In the genomic region with DNA sequence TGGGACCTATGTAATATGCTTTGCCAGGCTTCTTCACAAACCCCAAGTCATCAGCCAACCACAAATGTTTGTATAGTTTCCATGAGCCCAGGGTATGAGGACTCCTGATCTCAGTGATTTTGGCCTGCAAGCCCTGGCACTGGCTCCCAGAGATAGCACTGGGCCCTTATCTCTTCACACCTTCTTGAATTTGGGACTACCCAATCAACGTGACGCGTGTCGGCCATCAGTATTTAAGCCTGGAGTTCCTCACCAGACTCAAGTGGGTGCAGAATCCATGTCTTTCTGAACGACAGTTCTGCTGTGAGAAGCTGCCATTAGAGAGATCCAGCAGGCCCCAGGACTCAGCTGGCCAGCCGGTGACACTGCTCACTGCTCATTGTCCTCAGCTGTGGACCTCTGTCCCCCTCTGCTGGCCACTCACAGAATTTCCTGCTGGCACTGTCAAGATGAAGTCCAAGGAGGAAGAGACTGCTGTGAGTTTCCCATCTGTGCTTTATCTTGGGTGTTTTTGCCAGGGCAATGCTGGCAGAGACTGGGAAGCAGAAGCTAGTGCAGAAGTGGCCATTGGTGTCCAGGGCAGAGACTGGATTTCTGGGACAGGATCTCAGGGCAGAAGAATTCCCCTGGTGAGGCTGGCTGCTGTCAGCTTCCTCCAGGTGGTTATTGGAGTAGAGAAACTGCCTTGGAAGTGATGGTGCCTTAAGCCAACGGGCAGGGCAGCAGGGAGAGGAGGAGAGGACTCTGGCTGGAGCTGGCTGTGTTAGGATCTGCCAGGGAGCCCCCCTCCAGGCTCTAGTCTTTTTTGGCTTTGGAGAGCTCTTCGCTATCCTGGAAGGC, we compare ENCODE assay signal across 1 cellular context.
TF ChIP-seq lines count a peak whose summit lies in the region.

No MANE protein-coding gene starts in this region.

TF ChIP-seq in K562, 482 proteins besides CTCF, POLR2A, EP300 and RAD21 (continued from another document and continues in another):
- TF ChIP-seq EGR1 (conservative IDR thresholded peaks at IDR 0.05): no peak
- TF ChIP-seq, protein P1, sequence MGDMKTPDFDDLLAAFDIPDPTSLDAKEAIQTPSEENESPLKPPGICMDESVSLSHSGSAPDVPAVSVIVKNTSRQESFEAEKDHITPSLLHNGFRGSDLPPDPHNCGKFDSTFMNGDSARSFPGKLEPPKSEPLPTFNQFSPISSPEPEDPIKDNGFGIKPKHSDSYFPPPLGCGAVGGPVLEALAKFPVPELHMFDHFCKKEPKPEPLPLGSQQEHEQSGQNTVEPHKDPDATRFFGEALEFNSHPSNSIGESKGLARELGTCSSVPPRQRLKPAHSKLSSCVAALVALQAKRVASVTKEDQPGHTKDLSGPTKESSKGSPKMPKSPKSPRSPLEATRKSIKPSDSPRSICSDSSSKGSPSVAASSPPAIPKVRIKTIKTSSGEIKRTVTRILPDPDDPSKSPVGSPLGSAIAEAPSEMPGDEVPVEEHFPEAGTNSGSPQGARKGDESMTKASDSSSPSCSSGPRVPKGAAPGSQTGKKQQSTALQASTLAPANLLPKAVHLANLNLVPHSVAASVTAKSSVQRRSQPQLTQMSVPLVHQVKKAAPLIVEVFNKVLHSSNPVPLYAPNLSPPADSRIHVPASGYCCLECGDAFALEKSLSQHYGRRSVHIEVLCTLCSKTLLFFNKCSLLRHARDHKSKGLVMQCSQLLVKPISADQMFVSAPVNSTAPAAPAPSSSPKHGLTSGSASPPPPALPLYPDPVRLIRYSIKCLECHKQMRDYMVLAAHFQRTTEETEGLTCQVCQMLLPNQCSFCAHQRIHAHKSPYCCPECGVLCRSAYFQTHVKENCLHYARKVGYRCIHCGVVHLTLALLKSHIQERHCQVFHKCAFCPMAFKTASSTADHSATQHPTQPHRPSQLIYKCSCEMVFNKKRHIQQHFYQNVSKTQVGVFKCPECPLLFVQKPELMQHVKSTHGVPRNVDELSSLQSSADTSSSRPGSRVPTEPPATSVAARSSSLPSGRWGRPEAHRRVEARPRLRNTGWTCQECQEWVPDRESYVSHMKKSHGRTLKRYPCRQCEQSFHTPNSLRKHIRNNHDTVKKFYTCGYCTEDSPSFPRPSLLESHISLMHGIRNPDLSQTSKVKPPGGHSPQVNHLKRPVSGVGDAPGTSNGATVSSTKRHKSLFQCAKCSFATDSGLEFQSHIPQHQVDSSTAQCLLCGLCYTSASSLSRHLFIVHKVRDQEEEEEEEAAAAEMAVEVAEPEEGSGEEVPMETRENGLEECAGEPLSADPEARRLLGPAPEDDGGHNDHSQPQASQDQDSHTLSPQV (IDR thresholded peaks at IDR 0.05): no peak; the same call in 1 of the 2 replicates
- peak; percentile 94 for TF ChIP-seq KLF16 (IDR thresholded peaks at IDR 0.05)
- no peak for TF ChIP-seq COPS2 (conservative IDR thresholded peaks at IDR 0.05)
- TF ChIP-seq KAT7 (CRISPR knock-in tag; IDR thresholded peaks at IDR 0.05; ENCODE audit: borderline replicate concordance): peak; percentile 69; the same call in 1 of the 2 replicates
- no peak for TF ChIP-seq ZSCAN29 (IDR thresholded peaks at IDR 0.05)
- TF ChIP-seq NEUROD1 (IDR thresholded peaks at IDR 0.05; ENCODE audit: borderline replicate concordance, low read depth, low read length, partially characterized antibody): peak; percentile 68
- no peak for TF ChIP-seq SAP30 (IDR thresholded peaks at IDR 0.05; ENCODE audit: borderline replicate concordance, insufficient read depth, low read depth, low read length, poor library complexity, severe bottlenecking)
- TF ChIP-seq, protein P2, sequence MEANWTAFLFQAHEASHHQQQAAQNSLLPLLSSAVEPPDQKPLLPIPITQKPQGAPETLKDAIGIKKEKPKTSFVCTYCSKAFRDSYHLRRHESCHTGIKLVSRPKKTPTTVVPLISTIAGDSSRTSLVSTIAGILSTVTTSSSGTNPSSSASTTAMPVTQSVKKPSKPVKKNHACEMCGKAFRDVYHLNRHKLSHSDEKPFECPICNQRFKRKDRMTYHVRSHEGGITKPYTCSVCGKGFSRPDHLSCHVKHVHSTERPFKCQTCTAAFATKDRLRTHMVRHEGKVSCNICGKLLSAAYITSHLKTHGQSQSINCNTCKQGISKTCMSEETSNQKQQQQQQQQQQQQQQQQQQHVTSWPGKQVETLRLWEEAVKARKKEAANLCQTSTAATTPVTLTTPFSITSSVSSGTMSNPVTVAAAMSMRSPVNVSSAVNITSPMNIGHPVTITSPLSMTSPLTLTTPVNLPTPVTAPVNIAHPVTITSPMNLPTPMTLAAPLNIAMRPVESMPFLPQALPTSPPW (CRISPR knock-in tag; IDR thresholded peaks at IDR 0.05): peak; percentile 71
- TF ChIP-seq ZBTB1 (CRISPR knock-in tag; IDR thresholded peaks at IDR 0.05; ENCODE audit: borderline replicate concordance, low read depth): no peak
- TF ChIP-seq GTF2E2 (tag; IDR thresholded peaks at IDR 0.05): no peak
- TF ChIP-seq, protein P3, sequence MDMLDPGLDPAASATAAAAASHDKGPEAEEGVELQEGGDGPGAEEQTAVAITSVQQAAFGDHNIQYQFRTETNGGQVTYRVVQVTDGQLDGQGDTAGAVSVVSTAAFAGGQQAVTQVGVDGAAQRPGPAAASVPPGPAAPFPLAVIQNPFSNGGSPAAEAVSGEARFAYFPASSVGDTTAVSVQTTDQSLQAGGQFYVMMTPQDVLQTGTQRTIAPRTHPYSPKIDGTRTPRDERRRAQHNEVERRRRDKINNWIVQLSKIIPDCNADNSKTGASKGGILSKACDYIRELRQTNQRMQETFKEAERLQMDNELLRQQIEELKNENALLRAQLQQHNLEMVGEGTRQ (CRISPR knock-in tag; IDR thresholded peaks at IDR 0.05): no peak
- TF ChIP-seq ZNF324 (CRISPR knock-in tag; IDR thresholded peaks at IDR 0.05): no peak
- no peak for TF ChIP-seq ZNF778 (CRISPR knock-in tag; IDR thresholded peaks at IDR 0.05)
- no peak for TF ChIP-seq RBFOX2 (IDR thresholded peaks at IDR 0.05; ENCODE audit: low read depth, low read length)
- TF ChIP-seq ESRRA (IDR thresholded peaks at IDR 0.05; ENCODE audit: borderline replicate concordance, low read depth): no peak; the same call in 1 of the 2 replicates
- TF ChIP-seq XRCC5 (IDR thresholded peaks at IDR 0.05; ENCODE audit: low read depth, low read length): peak; percentile 86; the same call in 1 of the 2 replicates
- TF ChIP-seq, protein P4, sequence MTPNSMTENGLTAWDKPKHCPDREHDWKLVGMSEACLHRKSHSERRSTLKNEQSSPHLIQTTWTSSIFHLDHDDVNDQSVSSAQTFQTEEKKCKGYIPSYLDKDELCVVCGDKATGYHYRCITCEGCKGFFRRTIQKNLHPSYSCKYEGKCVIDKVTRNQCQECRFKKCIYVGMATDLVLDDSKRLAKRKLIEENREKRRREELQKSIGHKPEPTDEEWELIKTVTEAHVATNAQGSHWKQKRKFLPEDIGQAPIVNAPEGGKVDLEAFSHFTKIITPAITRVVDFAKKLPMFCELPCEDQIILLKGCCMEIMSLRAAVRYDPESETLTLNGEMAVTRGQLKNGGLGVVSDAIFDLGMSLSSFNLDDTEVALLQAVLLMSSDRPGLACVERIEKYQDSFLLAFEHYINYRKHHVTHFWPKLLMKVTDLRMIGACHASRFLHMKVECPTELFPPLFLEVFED (CRISPR knock-in tag; conservative IDR thresholded peaks at IDR 0.05): 0 out of 2 replicates have a peak, but pooled peaks have one; percentile 34
- TF ChIP-seq, protein P5, sequence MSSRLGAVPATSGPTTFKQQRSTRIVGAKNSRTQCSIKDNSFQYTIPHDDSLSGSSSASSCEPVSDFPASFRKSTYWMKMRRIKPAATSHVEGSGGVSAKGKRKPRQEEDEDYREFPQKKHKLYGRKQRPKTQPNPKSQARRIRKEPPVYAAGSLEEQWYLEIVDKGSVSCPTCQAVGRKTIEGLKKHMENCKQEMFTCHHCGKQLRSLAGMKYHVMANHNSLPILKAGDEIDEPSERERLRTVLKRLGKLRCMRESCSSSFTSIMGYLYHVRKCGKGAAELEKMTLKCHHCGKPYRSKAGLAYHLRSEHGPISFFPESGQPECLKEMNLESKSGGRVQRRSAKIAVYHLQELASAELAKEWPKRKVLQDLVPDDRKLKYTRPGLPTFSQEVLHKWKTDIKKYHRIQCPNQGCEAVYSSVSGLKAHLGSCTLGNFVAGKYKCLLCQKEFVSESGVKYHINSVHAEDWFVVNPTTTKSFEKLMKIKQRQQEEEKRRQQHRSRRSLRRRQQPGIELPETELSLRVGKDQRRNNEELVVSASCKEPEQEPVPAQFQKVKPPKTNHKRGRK (tag; IDR thresholded peaks at IDR 0.05): no peak
- 0 out of 2 replicates have a peak, but pooled peaks have one; percentile 30 for TF ChIP-seq ZNF584 (CRISPR knock-in tag; IDR thresholded peaks at IDR 0.05; ENCODE audit: low read depth)
- peak; percentile 74; the same call in 1 of the 2 replicates for TF ChIP-seq ZNF583 (CRISPR knock-in tag; IDR thresholded peaks at IDR 0.05)
- peak; percentile 88 for TF ChIP-seq SOX6 (IDR thresholded peaks at IDR 0.05)
- TF ChIP-seq RBM22 (IDR thresholded peaks at IDR 0.05; ENCODE audit: low read depth, low read length, poor library complexity, severe bottlenecking): no peak
- peak; percentile 55 for TF ChIP-seq ZFX (CRISPR knock-in tag; IDR thresholded peaks at IDR 0.05)
- no peak for TF ChIP-seq PCBP1 (IDR thresholded peaks at IDR 0.05; ENCODE audit: low read depth, low read length, poor library complexity, severe bottlenecking)
- TF ChIP-seq HIVEP1 (CRISPR knock-in tag; IDR thresholded peaks at IDR 0.05): 0 out of 2 replicates have a peak, but pooled peaks have one; percentile 15
- TF ChIP-seq, protein P6, sequence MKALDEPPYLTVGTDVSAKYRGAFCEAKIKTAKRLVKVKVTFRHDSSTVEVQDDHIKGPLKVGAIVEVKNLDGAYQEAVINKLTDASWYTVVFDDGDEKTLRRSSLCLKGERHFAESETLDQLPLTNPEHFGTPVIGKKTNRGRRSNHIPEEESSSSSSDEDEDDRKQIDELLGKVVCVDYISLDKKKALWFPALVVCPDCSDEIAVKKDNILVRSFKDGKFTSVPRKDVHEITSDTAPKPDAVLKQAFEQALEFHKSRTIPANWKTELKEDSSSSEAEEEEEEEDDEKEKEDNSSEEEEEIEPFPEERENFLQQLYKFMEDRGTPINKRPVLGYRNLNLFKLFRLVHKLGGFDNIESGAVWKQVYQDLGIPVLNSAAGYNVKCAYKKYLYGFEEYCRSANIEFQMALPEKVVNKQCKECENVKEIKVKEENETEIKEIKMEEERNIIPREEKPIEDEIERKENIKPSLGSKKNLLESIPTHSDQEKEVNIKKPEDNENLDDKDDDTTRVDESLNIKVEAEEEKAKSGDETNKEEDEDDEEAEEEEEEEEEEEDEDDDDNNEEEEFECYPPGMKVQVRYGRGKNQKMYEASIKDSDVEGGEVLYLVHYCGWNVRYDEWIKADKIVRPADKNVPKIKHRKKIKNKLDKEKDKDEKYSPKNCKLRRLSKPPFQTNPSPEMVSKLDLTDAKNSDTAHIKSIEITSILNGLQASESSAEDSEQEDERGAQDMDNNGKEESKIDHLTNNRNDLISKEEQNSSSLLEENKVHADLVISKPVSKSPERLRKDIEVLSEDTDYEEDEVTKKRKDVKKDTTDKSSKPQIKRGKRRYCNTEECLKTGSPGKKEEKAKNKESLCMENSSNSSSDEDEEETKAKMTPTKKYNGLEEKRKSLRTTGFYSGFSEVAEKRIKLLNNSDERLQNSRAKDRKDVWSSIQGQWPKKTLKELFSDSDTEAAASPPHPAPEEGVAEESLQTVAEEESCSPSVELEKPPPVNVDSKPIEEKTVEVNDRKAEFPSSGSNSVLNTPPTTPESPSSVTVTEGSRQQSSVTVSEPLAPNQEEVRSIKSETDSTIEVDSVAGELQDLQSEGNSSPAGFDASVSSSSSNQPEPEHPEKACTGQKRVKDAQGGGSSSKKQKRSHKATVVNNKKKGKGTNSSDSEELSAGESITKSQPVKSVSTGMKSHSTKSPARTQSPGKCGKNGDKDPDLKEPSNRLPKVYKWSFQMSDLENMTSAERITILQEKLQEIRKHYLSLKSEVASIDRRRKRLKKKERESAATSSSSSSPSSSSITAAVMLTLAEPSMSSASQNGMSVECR (CRISPR knock-in tag; IDR thresholded peaks at IDR 0.05): peak; percentile 54; the same call in 1 of the 2 replicates
- TF ChIP-seq ZNF707 (CRISPR knock-in tag; conservative IDR thresholded peaks at IDR 0.05): no peak
- TF ChIP-seq, protein P7, sequence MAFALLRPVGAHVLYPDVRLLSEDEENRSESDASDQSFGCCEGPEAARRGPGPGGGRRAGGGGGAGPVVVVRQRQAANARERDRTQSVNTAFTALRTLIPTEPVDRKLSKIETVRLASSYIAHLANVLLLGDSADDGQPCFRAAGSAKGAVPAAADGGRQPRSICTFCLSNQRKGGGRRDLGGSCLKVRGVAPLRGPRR (CRISPR knock-in tag; IDR thresholded peaks at IDR 0.05): no peak
- TF ChIP-seq ZC3H8 (IDR thresholded peaks at IDR 0.05): no peak
- no peak for TF ChIP-seq ZNF316 (IDR thresholded peaks at IDR 0.05)
- TF ChIP-seq WHSC1 (IDR thresholded peaks at IDR 0.05; ENCODE audit: low read length): no peak
- TF ChIP-seq FOXK1 (CRISPR knock-in tag; IDR thresholded peaks at IDR 0.05; ENCODE audit: borderline replicate concordance): 0 out of 2 replicates have a peak, but pooled peaks have one; percentile 16
- no peak for TF ChIP-seq TAF15 (IDR thresholded peaks at IDR 0.05; ENCODE audit: low read depth, low read length)
- no peak for TF ChIP-seq RBM39 (optimal IDR thresholded peaks at IDR 0.05; ENCODE audit: low read depth, low read length)
- TF ChIP-seq, protein P8, sequence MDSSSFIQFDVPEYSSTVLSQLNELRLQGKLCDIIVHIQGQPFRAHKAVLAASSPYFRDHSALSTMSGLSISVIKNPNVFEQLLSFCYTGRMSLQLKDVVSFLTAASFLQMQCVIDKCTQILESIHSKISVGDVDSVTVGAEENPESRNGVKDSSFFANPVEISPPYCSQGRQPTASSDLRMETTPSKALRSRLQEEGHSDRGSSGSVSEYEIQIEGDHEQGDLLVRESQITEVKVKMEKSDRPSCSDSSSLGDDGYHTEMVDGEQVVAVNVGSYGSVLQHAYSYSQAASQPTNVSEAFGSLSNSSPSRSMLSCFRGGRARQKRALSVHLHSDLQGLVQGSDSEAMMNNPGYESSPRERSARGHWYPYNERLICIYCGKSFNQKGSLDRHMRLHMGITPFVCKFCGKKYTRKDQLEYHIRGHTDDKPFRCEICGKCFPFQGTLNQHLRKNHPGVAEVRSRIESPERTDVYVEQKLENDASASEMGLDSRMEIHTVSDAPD (CRISPR knock-in tag; IDR thresholded peaks at IDR 0.05): no peak
- no peak for TF ChIP-seq ZNF695 (CRISPR knock-in tag; IDR thresholded peaks at IDR 0.05)
- TF ChIP-seq, protein P9, sequence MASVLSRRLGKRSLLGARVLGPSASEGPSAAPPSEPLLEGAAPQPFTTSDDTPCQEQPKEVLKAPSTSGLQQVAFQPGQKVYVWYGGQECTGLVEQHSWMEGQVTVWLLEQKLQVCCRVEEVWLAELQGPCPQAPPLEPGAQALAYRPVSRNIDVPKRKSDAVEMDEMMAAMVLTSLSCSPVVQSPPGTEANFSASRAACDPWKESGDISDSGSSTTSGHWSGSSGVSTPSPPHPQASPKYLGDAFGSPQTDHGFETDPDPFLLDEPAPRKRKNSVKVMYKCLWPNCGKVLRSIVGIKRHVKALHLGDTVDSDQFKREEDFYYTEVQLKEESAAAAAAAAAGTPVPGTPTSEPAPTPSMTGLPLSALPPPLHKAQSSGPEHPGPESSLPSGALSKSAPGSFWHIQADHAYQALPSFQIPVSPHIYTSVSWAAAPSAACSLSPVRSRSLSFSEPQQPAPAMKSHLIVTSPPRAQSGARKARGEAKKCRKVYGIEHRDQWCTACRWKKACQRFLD (CRISPR knock-in tag; IDR thresholded peaks at IDR 0.05): peak; percentile 81
- no peak for TF ChIP-seq CHD4 (IDR thresholded peaks at IDR 0.05; ENCODE audit: insufficient read depth, insufficient replicate concordance, low read depth, low read length, poor library complexity, severe bottlenecking)
